Comparison of ENCODE assay signal across 18 cellular contexts in the genomic region with DNA sequence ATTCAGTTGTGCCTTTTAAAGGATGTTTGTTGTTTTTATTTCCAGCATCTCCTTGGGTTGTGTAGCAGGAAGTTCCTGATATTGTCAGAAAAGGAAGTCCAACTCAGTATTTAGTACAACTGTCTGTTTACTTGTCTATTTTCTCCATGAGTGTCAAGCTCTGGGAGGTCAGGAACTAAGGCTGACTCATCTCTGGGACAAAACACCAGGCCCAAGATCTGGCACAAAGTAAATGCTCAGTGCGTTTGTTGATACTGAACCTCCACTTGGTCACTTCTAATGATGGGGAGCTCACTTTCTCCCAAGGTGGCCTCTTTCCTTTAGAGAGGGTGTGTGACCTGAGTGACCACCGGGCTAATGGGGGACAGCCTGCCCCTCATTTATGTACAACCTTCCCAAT. TPM values are rescaled to one million over a fixed set of nuclear protein-coding genes. Genes with fewer than 3 reads are reported as not detected.
A peak's percentile ranks its signal among the peaks of the same experiment; 100 is the strongest.
DNase-seq lines count a peak whose midpoint lies in the region; ATAC-seq and TF ChIP-seq lines count a peak whose summit lies in the region.
"Had no signal": no experiment of that assay in that cellular context is flagged by ENCODE, and none has a peak within 500 bp of the region (broad histone marks: within the 10 kb centered on the region; RNA-seq: fewer than 3 reads in every experiment).

No MANE protein-coding gene starts in this region.

- POLR2A ChIA-PET in GM10248 (lab: Yijun Ruan, JAX): no interaction called here

- TF ChIP-seq CTCF in fibroblast of villous mesenchyme (IDR thresholded peaks at IDR 0.05; ENCODE audit: insufficient read depth, low read depth, low read length) (no peak), GM10248 (IDR thresholded peaks at IDR 0.05; ENCODE audit: control extremely low read depth, extremely low read depth, low read depth, missing control alignments) (no peak), GM10266 (IDR thresholded peaks at IDR 0.05; ENCODE audit: control insufficient read depth, insufficient read depth, low read depth, missing control alignments) (no peak)

- ATAC-seq in right cardiac atrium: peak in 1 of 2 donors; percentile 47
- no peak for ATAC-seq in Right ventricle myocardium superior (ENCODE audit: poor library complexity)
- ATAC-seq in HG03432 (IDR thresholded peaks at IDR 0.05; ENCODE audit: unreplicated experiment): no peak
- ATAC-seq: activated T-helper 17 cell treated with anti-CD3 and anti-CD28 coated beads, Interleukin-2, amount 50 U/mL, for 72 hours had no signal

- WGBS in right cardiac atrium: 68% methylated on average over 2 of the region's 2 CpGs

- no peaks in the 10 kb centered on the region for H3K36me3 ChIP-seq in SJSA1
- H3K36me3 ChIP-seq: cardiac muscle cell, esophagus muscularis mucosa, uterus had no signal

- CTCF ChIA-PET in GM10248 (lab: Yijun Ruan, JAX): interaction anchor here (1.0 to 3.6 kb wide), 5 partner anchors 8 to 151 kb away, joined by 3 to 10 read pairs (median 3); no protein-coding TSS in a partner anchor

- H3K27me3 ChIP-seq in right cardiac atrium (ENCODE audit: control insufficient read depth, insufficient read depth) (no peaks in the 10 kb centered on the region), SJSA1 (replicated peaks) (no peaks in the 10 kb centered on the region)
- H3K27me3 ChIP-seq: cardiac muscle cell, esophagus muscularis mucosa, uterus had no signal

- H3K4me1 ChIP-seq in right cardiac atrium (ENCODE audit: control insufficient read depth, insufficient read depth, low read length) (no peaks in the 10 kb centered on the region), SJSA1 (replicated peaks) (no peaks in the 10 kb centered on the region; the same call in 1 of the 2 replicates)
- H3K4me1 ChIP-seq: uterus had no signal

- H3K4me3 ChIP-seq in right cardiac atrium (ENCODE audit: low read length) (no peak overlapping the region), SJSA1 (no peak overlapping the region), fibroblast of villous mesenchyme (ENCODE audit: low read depth, low read length) (no peak overlapping the region)
- H3K4me3 ChIP-seq: cardiac muscle cell, esophagus muscularis mucosa, uterus had no signal

- intact Hi-C loops in right cardiac atrium (cut with DNase I): loop anchor here in 1 of 4 donors (10.0 kb wide), 1 partner anchor 55 kb away; no protein-coding TSS in a partner anchor
- intact Hi-C loops in Right ventricle myocardium superior (cut with DNase I): no loop called here

- no peaks in the 10 kb centered on the region for H3K9me3 ChIP-seq in right cardiac atrium (ENCODE audit: control insufficient read depth, low read length)
- H3K9me3 ChIP-seq in SJSA1 (replicated peaks): no peaks in the 10 kb centered on the region
- H3K9me3 ChIP-seq: esophagus muscularis mucosa, uterus had no signal

- DNase-seq in right cardiac atrium: no peak
- no peak for DNase-seq in Right ventricle myocardium superior
- DNase-seq in SJSA1 (ENCODE audit: low read depth in 1 of 2, low spot score in 2 of 2): peak; percentile 58 to 62
- DNase-seq in fibroblast of villous mesenchyme (ENCODE audit: low read depth): peak; percentile 43
- no peak for DNase-seq in GM10248 (ENCODE audit: extremely low spot score)
- no peak for DNase-seq in GM10266 (ENCODE audit: extremely low spot score)
- no peak for DNase-seq in HuH-7 (ENCODE audit: low spot score)
- DNase-seq: activated CD4-positive, alpha-beta T cell treated with anti-CD3 and anti-CD28 coated beads for 48 hours; C1 segment of cervical spinal cord; Kasumi-1; NCI-H82; stimulated activated CD4-positive, alpha-beta T cell treated with anti-CD3 and anti-CD28 coated beads, Interleukin-12 subunit alpha, Interleukin-12 subunit beta, amount 100 ng/mL, for 4 hours; uterus had no signal

- peak overlapping the region; percentile 43 for H3K27ac ChIP-seq in right cardiac atrium (ENCODE audit: low read length)
- H3K27ac ChIP-seq in SJSA1: peak overlapping the region; percentile 4; the same call in 1 of the 2 replicates
- H3K27ac ChIP-seq: cardiac muscle cell, esophagus muscularis mucosa, RWPE1, uterus had no signal

RNA-seq across cellular contexts. Expression of a gene that starts 12.6 kb away (rescaled TPM):
- total RNA-seq in right cardiac atrium (10 to 100 TPM; 11.6 to 14.4 (median 13.6) TPM), Right ventricle myocardium superior (10.9 TPM), fibroblast of villous mesenchyme (10.0 and 13.0 TPM in 2 replicates)
- polyA plus RNA-seq in right cardiac atrium: 18.9 TPM
- total RNA-seq in SJSA1 (2014; rRNA removed; shearing (Covaris generic)): 13.3 and 24.4 TPM in 2 replicates

RNA-seq across cellular contexts. Expression of a gene that starts 14.7 kb away (rescaled TPM):
- 100 to 1,000 TPM in 2 of 4 donors, 10 to 100 TPM in 2; 72.7 to 133 (median 113) TPM for total RNA-seq in right cardiac atrium
- 72.0 TPM for polyA plus RNA-seq in right cardiac atrium
- total RNA-seq in Right ventricle myocardium superior: 108 TPM
- total RNA-seq in SJSA1 (2014; rRNA removed; shearing (Covaris generic)): 0.88 and 2.9 TPM in 2 replicates
- 4.2 and 4.3 TPM in 2 replicates for total RNA-seq in fibroblast of villous mesenchyme

Comparison
In these comparisons a context has a peak if more than half of its experiments do, and no peak if none do; other contexts are left out.
1. DNase-seq: peak in SJSA1 (2 of 2) and fibroblast of villous mesenchyme (single experiment); none in right cardiac atrium (0 of 3), Right ventricle myocardium superior (single experiment), GM10248 (single experiment), GM10266 (single experiment) and HuH-7 (single experiment).
2. RNA of a gene that starts 14.7 kb away (total RNA-seq): 72.7 to 133 TPM in right cardiac atrium and 108 TPM in Right ventricle myocardium superior (single experiment); 4.2 to 4.3 TPM in fibroblast of villous mesenchyme and 0.88 to 2.9 TPM in SJSA1; every median in the first group is over 10 times any median in the second.